Comparison of ENCODE assay signal across 1 cellular context in the genomic region with DNA sequence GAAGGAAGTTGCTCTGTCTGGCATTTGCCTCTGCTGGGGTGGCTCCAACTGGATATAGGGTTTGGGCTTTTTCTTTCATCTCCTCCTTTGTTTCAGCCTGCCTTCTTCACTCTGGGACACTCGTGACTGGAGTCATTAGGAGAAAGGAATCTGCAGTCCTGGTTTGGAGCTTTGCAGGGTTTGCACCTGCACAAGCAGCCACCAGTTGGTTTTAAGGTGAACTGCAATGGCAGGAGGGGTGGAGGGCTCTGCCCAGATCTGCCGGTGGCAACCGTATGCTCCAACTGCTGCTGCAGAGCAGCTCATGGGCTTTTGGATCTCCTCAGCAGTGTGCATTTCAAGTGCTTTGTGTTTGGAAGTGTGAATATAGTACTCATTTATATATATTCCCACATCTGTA.
TF ChIP-seq lines count a peak whose summit lies in the region.

No MANE protein-coding gene starts in this region.

TF ChIP-seq in HepG2, 621 proteins besides CTCF, POLR2A, EP300 and RAD21 (continued from another document):
- TF ChIP-seq PATZ1 (CRISPR knock-in tag; IDR thresholded peaks at IDR 0.05) (no peak), ZNF557 (CRISPR knock-in tag; IDR thresholded peaks at IDR 0.05) (no peak)
TF ChIP-seq in HepG2: peak in this region for 2.
